1 cellular context compared by ENCODE assay signal in the genomic region with DNA sequence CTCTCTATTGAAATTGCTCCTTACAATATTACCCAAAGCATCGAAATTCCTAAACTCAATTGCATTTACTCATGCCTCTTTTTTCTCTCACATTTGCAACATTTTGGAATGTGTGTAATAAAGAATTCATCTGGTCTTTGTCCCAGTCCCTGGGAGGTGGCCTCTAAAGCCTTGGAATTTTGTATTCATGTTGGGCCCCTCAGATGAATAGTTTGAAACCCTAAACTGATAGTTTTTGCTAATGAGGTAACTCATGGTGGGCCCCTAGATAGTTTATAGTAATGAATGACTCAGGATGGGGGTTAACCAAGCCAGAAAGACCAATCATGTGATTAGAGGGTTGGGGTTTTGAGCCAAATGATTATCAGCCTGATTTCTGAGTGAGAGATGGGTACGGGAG.
TF ChIP-seq lines count a peak whose summit lies in the region.

No MANE protein-coding gene starts in this region.

TF ChIP-seq in IMR-90, 13 proteins besides CTCF, POLR2A, EP300 and RAD21:
- TF ChIP-seq RFX5 (IDR thresholded peaks at IDR 0.05; ENCODE audit: low read depth, low read length), result no peak
- TF ChIP-seq RCOR1 (IDR thresholded peaks at IDR 0.05; ENCODE audit: insufficient replicate concordance, low read length), result no peak
- TF ChIP-seq MAFK (IDR thresholded peaks at IDR 0.05; ENCODE audit: low read depth, low read length), result no peak
- TF ChIP-seq, protein P1, sequence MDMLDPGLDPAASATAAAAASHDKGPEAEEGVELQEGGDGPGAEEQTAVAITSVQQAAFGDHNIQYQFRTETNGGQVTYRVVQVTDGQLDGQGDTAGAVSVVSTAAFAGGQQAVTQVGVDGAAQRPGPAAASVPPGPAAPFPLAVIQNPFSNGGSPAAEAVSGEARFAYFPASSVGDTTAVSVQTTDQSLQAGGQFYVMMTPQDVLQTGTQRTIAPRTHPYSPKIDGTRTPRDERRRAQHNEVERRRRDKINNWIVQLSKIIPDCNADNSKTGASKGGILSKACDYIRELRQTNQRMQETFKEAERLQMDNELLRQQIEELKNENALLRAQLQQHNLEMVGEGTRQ (IDR thresholded peaks at IDR 0.05; ENCODE audit: low read depth, low read length), result no peak
- TF ChIP-seq BHLHE40 (IDR thresholded peaks at IDR 0.05; ENCODE audit: low read depth, low read length), result no peak
- no peak for TF ChIP-seq SMC3 (IDR thresholded peaks at IDR 0.05; ENCODE audit: low read depth, low read length)
- TF ChIP-seq, protein P2, sequence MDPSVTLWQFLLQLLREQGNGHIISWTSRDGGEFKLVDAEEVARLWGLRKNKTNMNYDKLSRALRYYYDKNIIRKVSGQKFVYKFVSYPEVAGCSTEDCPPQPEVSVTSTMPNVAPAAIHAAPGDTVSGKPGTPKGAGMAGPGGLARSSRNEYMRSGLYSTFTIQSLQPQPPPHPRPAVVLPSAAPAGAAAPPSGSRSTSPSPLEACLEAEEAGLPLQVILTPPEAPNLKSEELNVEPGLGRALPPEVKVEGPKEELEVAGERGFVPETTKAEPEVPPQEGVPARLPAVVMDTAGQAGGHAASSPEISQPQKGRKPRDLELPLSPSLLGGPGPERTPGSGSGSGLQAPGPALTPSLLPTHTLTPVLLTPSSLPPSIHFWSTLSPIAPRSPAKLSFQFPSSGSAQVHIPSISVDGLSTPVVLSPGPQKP (IDR thresholded peaks at IDR 0.05; ENCODE audit: borderline replicate concordance, low read depth, low read length), result no peak
- no peak for TF ChIP-seq FOS (IDR thresholded peaks at IDR 0.05; ENCODE audit: low read depth, low read length)
- TF ChIP-seq CHD1 (IDR thresholded peaks at IDR 0.05; ENCODE audit: low read depth, low read length), result no peak
